8 cellular contexts compared by ENCODE assay signal in the genomic region with DNA sequence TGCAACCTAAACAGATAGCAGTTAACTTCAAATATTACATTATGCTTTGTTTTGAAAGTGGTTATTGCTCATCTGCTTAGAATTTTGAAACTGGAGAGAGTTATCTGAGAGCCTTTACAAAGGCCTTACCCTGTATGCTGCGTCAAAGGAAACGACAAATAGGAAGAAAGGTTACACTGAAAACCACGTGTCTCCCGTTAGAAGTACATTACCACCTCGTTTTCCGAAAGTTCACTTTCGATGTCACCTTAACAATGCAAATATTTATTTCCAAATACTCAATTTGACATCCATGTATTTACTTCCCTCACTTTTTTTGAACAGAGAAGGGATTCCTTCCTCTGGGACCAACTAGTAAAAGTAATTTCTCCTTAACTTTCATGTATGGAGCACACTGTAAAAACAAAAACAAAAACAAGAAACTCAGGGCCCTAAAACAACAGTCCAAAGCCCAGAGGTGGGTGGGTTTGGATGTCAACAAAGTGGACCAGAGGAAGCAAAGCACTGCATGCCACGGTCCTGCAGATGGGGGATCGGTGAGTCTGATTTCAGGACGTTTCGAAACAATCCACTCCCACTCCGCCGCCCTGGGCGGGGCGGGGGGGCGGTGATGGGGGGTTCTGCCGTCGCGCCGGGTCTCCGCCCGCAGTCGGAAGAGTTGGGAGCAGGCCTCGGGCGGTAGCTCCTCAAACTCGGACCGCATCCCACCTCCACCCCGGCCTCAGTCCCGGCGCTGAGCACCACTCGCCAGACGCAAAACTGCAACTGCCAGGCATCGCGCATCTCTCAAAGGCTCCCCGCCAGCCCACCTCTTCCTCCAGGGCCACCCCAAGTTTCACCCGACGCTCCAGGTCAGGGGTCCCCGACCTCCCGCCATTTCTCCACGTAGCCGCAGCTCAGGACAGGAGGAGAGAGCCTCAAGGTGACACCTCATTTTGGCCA. TPM values are rescaled to one million over a fixed set of nuclear protein-coding genes. Genes with fewer than 3 reads are reported as not detected.
DNase-seq lines count a peak whose midpoint lies in the region; ATAC-seq and TF ChIP-seq lines count a peak whose summit lies in the region.

No MANE protein-coding gene starts in this region.

- CTCF ChIA-PET in PC-3 (lab: Charles Lee) = interaction anchor here (0.9 kb wide), 1 partner anchor 177 kb away, joined by 3 read pairs; no protein-coding TSS in a partner anchor

- intact Hi-C loops in PC-3 (cut with micrococcal nuclease) = loop anchor here (2.0 to 10.0 kb wide), 6 partner anchors 14 to 524 kb away; no protein-coding TSS in a partner anchor
- intact Hi-C loops in activated T-helper 2 cell treated with anti-CD3 and anti-CD28 coated beads, Interferon-gamma antibody, Interleukin-2, Interleukin-4, amounts not matched to agents 10 μg/mL and 5 μg/mL and 100 μg/mL, durations not matched to agents 14 hours and 24 hours and 36 hours (cut with micrococcal nuclease) = loop anchor here (1.0 to 5.0 kb wide), 4 partner anchors 15 to 414 kb away; partner anchors contain the start of genes COX20 and HNRNPU

- DNase-seq in ACHN (peak; percentile 65), PC-3 (peak; percentile 61), fibroblast of pulmonary artery (ENCODE audit: low read depth) (peak; percentile 76)
- DNase-seq in activated T-helper 2 cell treated with anti-CD3 and anti-CD28 coated beads, Interferon-gamma antibody, Interleukin-2, Interleukin-4, amounts not matched to agents 10 μg/mL and 5 μg/mL and 100 μg/mL, durations not matched to agents 14 hours and 24 hours and 36 hours (ENCODE audit: low spot score) = peak; percentile 53

- TF ChIP-seq CTCF in PC-3 (conservative IDR thresholded peaks at IDR 0.05; ENCODE audit: low read depth, low read length) (no peak), fibroblast of pulmonary artery (IDR thresholded peaks at IDR 0.05; ENCODE audit: low read length, missing control alignments) (no peak), nephron (IDR thresholded peaks at IDR 0.05; ENCODE audit: unreplicated experiment in 3 of 3) (no peak)

- peak overlapping the region; percentile 94 for H3K4me2 ChIP-seq in PC-3 (ENCODE audit: low read length)

- POLR2A ChIA-PET in PC-3 (lab: Charles Lee; ENCODE audit: unreplicated experiment) = no interaction called here

- H3K9me3 Mint-ChIP-seq in activated T-helper 2 cell treated with anti-CD3 and anti-CD28 coated beads, Interferon-gamma antibody, Interleukin-2, Interleukin-4, amounts not matched to agents 10 μg/mL and 5 μg/mL and 100 μg/mL, durations not matched to agents 14 hours and 24 hours and 36 hours = peaks cover 4% of the 10 kb centered on the region
- H3K9me3 Mint-ChIP-seq in nephron = peaks cover 3% of the 10 kb centered on the region

- H3K9me2 ChIP-seq in PC-3 (replicated peaks; ENCODE audit: low read length) = no peaks in the 10 kb centered on the region

- H3K4me3 Mint-ChIP-seq in activated T-helper 2 cell treated with anti-CD3 and anti-CD28 coated beads, Interferon-gamma antibody, Interleukin-2, Interleukin-4, amounts not matched to agents 10 μg/mL and 5 μg/mL and 100 μg/mL, durations not matched to agents 14 hours and 24 hours and 36 hours (ENCODE audit: low read depth) = peak overlapping the region; percentile 95
- H3K4me3 Mint-ChIP-seq in nephron = peak overlapping the region; percentile 80 to 96 (median 82)

- peaks cover 58% of the 10 kb centered on the region for H3K79me2 ChIP-seq in PC-3 (ENCODE audit: low read length)

- in situ Hi-C loops in ACHN (cut with HindIII; ENCODE audit: low pct_ligation_motif_present, low pct_unique_long_range_greater_than_20kb, low sequenced_read_pairs) = no loop called here

- peak; percentile 30 for ATAC-seq in GM18511 (IDR thresholded peaks at IDR 0.05; ENCODE audit: unreplicated experiment)
- ATAC-seq in HG03139 (IDR thresholded peaks at IDR 0.05; ENCODE audit: unreplicated experiment) = peak; percentile 10
- peak; percentile 9 for ATAC-seq in PC-3

- H3F3A ChIP-seq in PC-3 (ENCODE audit: low read length, unreplicated experiment) = no peaks in the 10 kb centered on the region

- H3K36me3 Mint-ChIP-seq in activated T-helper 2 cell treated with anti-CD3 and anti-CD28 coated beads, Interferon-gamma antibody, Interleukin-2, Interleukin-4, amounts not matched to agents 10 μg/mL and 5 μg/mL and 100 μg/mL, durations not matched to agents 14 hours and 24 hours and 36 hours (ENCODE audit: low read depth) = peaks cover 40% of the 10 kb centered on the region
- H3K36me3 Mint-ChIP-seq in nephron (ENCODE audit: low read depth) = no peaks in the 10 kb centered on the region

- H3K4me1 Mint-ChIP-seq in activated T-helper 2 cell treated with anti-CD3 and anti-CD28 coated beads, Interferon-gamma antibody, Interleukin-2, Interleukin-4, amounts not matched to agents 10 μg/mL and 5 μg/mL and 100 μg/mL, durations not matched to agents 14 hours and 24 hours and 36 hours (ENCODE audit: low read depth) = peaks cover 41% of the 10 kb centered on the region
- peaks cover 37% of the 10 kb centered on the region for H3K4me1 Mint-ChIP-seq in nephron

- peak overlapping the region; percentile 96 for H3K4me3 ChIP-seq in PC-3 (ENCODE audit: low read length)
- peak overlapping the region; percentile 84 for H3K4me3 ChIP-seq in fibroblast of pulmonary artery (replicated peaks; ENCODE audit: low read depth, low read length)

- H3K9ac ChIP-seq in PC-3 (ENCODE audit: low read length) = peak overlapping the region; percentile 96

- BruUV-seq in PC-3 (replicated peaks; lab: Mats Ljungman, UMichigan) = no TSS peak

- peak overlapping the region; percentile 69 for H2AFZ ChIP-seq in PC-3 (ENCODE audit: low read length)

- peaks cover 23% of the 10 kb centered on the region for H3K36me3 ChIP-seq in PC-3 (ENCODE audit: low read depth, low read length)

- H3K27me3 Mint-ChIP-seq in activated T-helper 2 cell treated with anti-CD3 and anti-CD28 coated beads, Interferon-gamma antibody, Interleukin-2, Interleukin-4, amounts not matched to agents 10 μg/mL and 5 μg/mL and 100 μg/mL, durations not matched to agents 14 hours and 24 hours and 36 hours (ENCODE audit: low read depth) = no peaks in the 10 kb centered on the region
- no peaks in the 10 kb centered on the region for H3K27me3 Mint-ChIP-seq in nephron (ENCODE audit: low read depth)

- peaks cover 33% of the 10 kb centered on the region for H3K4me1 ChIP-seq in PC-3 (ENCODE audit: insufficient read depth, low read length)

- H4K20me1 ChIP-seq in PC-3 (ENCODE audit: low read length) = peaks cover 42% of the 10 kb centered on the region

- H3K9me3 ChIP-seq in PC-3 (ENCODE audit: low read length) = no peaks in the 10 kb centered on the region

- H3K27ac Mint-ChIP-seq in activated T-helper 2 cell treated with anti-CD3 and anti-CD28 coated beads, Interferon-gamma antibody, Interleukin-2, Interleukin-4, amounts not matched to agents 10 μg/mL and 5 μg/mL and 100 μg/mL, durations not matched to agents 14 hours and 24 hours and 36 hours = peak overlapping the region; percentile 96
- H3K27ac Mint-ChIP-seq in nephron = peak overlapping the region; percentile 88 to 95 (median 93)

- no peaks in the 10 kb centered on the region for H3K27me3 ChIP-seq in PC-3 (ENCODE audit: low read length)

- H3K27ac ChIP-seq in PC-3 (ENCODE audit: low read length) = peak overlapping the region; percentile 78
- H3K27ac ChIP-seq in temporal lobe (ENCODE audit: low read depth, low read length) = peak overlapping the region; percentile 96

RNA-seq across cellular contexts. Expression of gene ADSS2, which starts 0.8 kb away (rescaled TPM):
- total RNA-seq in PC-3 (2014; rRNA removed) (55.0 and 58.2 TPM in 2 replicates), temporal lobe (46.0 TPM)
- 66.1 and 66.3 TPM in 2 replicates for total RNA-seq in activated T-helper 2 cell treated with anti-CD3 and anti-CD28 coated beads, Interferon-gamma antibody, Interleukin-2, Interleukin-4, amounts not matched to agents 10 μg/mL and 5 μg/mL and 100 μg/mL, durations not matched to agents 14 hours and 24 hours and 36 hours

RNA-seq across cellular contexts. Expression of gene CATSPERE, which starts 10.2 kb away (rescaled TPM):
- total RNA-seq in PC-3 (2014; rRNA removed) = not detected in 2 replicates
- 0.18 and 0.25 TPM in 2 replicates for total RNA-seq in activated T-helper 2 cell treated with anti-CD3 and anti-CD28 coated beads, Interferon-gamma antibody, Interleukin-2, Interleukin-4, amounts not matched to agents 10 μg/mL and 5 μg/mL and 100 μg/mL, durations not matched to agents 14 hours and 24 hours and 36 hours
- 1.2 TPM for total RNA-seq in temporal lobe

Comparison
In these comparisons a context has a peak if more than half of its experiments do, and no peak if none do; other contexts are left out.
1. Peak in every context shown above with its lines: DNase-seq, ATAC-seq, H3K4me3 ChIP-seq and H3K27ac ChIP-seq.